11 cellular contexts compared by ENCODE assay signal in genomic region chr2:197784956-197785941, GRCh38. TPM values are rescaled to one million over a fixed set of nuclear protein-coding genes. Genes with fewer than 3 reads are reported as not detected.
DNase-seq lines count a peak whose midpoint lies in the region; ATAC-seq and TF ChIP-seq lines count a peak whose summit lies in the region.
"Had no signal": no experiment of that assay in that cellular context is flagged by ENCODE, and none has a peak within 500 bp of the region (broad histone marks: within the 10 kb centered on the region; RNA-seq: fewer than 3 reads in every experiment).

TSS of gene BOLL (minus strand) at chr2:197785319. CDS start at chr2:197781850, 3,469 bp downstream.

- peaks cover 16% of the 10 kb centered on the region for H3K27me3 Mint-ChIP-seq in activated naive CD8-positive, alpha-beta T cell

- ATAC-seq in GM21786 (IDR thresholded peaks at IDR 0.05; ENCODE audit: unreplicated experiment) (peak; percentile 9), foreskin keratinocyte (no peak), GM18867 (IDR thresholded peaks at IDR 0.05; ENCODE audit: unreplicated experiment) (no peak)

- H3K4me3 Mint-ChIP-seq in activated naive CD8-positive, alpha-beta T cell: peak within 1 kb of the TSS; percentile 78

- no peak for TF ChIP-seq CTCF in foreskin keratinocyte (conservative IDR thresholded peaks at IDR 0.05)

- DNase-seq in foreskin keratinocyte: no peak
- DNase-seq in stimulated activated CD4-positive, alpha-beta T cell treated with anti-CD3 and anti-CD28 coated beads, Interleukin-2, amount 100 ng/mL, for 48 hours: no peak
- DNase-seq in NCI-H1417 treated with DMSO at 0.1 percent for 48 hours (lab: John Stamatoyannopoulos, UW): no peak

- H3K36me3 Mint-ChIP-seq in activated naive CD8-positive, alpha-beta T cell: no peaks in the 10 kb centered on the region

- H3K4me3 ChIP-seq in iPS-11a (ENCODE audit: low read depth, low read length): peak within 1 kb of the TSS; percentile 31
- H3K4me3 ChIP-seq in skin epidermis: peak within 1 kb of the TSS in 5 of 7 experiments; percentile 12 to 33 (median 19)

- H3K4me1 ChIP-seq in foreskin keratinocyte: no peaks in the 10 kb centered on the region

- H3K27ac ChIP-seq in skin epidermis (no peak within 1 kb of the TSS), foreskin keratinocyte (no peak within 1 kb of the TSS)

- H3K27me3 ChIP-seq in foreskin keratinocyte: peaks cover 42% of the 10 kb centered on the region

- H3K4me1 Mint-ChIP-seq in activated naive CD8-positive, alpha-beta T cell (ENCODE audit: low read depth): peaks cover 2% of the 10 kb centered on the region
- H3K4me1 Mint-ChIP-seq: nephron progenitor cell had no signal

- H3K9me3 Mint-ChIP-seq in activated naive CD8-positive, alpha-beta T cell (ENCODE audit: low read depth): no peaks in the 10 kb centered on the region

- peak within 1 kb of the TSS; percentile 46 for H3K27ac Mint-ChIP-seq in activated naive CD8-positive, alpha-beta T cell
- H3K27ac Mint-ChIP-seq: nephron progenitor cell had no signal

RNA-seq across cellular contexts. Expression of gene BOLL, which starts in this region (rescaled TPM):
- total RNA-seq in foreskin keratinocyte: not detected in 2 replicates
- not detected in 2 replicates for polyA plus RNA-seq in foreskin keratinocyte
- total RNA-seq: dermis microvascular lymphatic vessel endothelial cell, temporal lobe had no signal
